27 cellular contexts compared by ENCODE assay signal in the genomic region with DNA sequence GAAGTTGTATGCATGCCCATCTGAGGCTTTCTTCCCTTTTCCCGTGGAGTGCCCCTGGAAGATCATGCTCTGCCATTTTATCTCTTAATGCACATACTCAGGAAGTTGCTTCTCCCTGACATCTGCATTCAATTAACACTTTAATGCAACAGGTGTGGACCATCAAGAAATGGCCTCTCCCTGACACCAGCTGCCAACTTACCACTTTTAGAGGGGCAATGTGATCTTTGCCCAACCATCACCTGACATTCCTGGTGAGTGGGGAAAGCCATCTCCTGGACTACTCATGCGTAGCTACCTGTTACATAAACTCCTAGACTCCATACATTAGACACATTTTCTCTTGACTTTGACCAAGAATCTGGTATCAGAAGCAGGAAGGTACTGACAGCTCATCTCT.
"Had no signal": no experiment of that assay in that cellular context is flagged by ENCODE, and none has a peak within 500 bp of the region (broad histone marks: within the 10 kb centered on the region; RNA-seq: fewer than 3 reads in every experiment).

No MANE protein-coding gene starts in this region.

- H3K27me3 ChIP-seq: ovary, right atrium auricular region, right lobe of liver, tibial nerve, uterus had no signal

- H3K36me3 ChIP-seq: left ventricle myocardium inferior, ovary, right atrium auricular region, right lobe of liver, tibial nerve, uterus had no signal

- H3K9me3 ChIP-seq: ovary, right atrium auricular region, right lobe of liver, tibial nerve, uterus had no signal

- H3K4me1 ChIP-seq: left ventricle myocardium inferior, right atrium auricular region, right lobe of liver, tibial nerve, uterus had no signal

- H3K4me1 Mint-ChIP-seq: immature natural killer cell; memory B cell; naive thymus-derived CD4-positive, alpha-beta T cell; stimulated activated memory B cell treated with anti-CD40 and anti-IgM and Interleukin-4, amounts not matched to agents 10 μg/mL and 1 μg/mL and 100 μg/mL, for 72 hours; stimulated activated naive CD8-positive, alpha-beta T cell treated with anti-CD3 and anti-CD28 coated beads, Interleukin-15, amount 100 ng/mL, for 72 hours had no signal

- DNase-seq: hypothalamus; immature natural killer cell; kidney; left colon; left ventricle myocardium inferior; midbrain; mucosa of descending colon; naive thymus-derived CD4-positive, alpha-beta T cell; ovary; right lobe of liver; stimulated activated CD4-positive, alpha-beta T cell treated with anti-CD3 and anti-CD28 coated beads, Interleukin-1b, Interleukin-23, amount 100 ng/mL, for 48 hours; stimulated activated CD4-positive, alpha-beta T cell treated with anti-CD3 and anti-CD28 coated beads, Interleukin-2, amount 100 ng/mL, for 48 hours; stimulated activated CD4-positive, alpha-beta T cell treated with anti-CD3 and anti-CD28 coated beads, Interleukin-4, amount 100 ng/mL, for 4 hours; stimulated activated CD8-positive, alpha-beta memory T cell treated with anti-CD3 and anti-CD28 coated beads, Interleukin-4, amount 100 ng/mL, for 48 hours; stimulated activated naive CD4-positive, alpha-beta T cell treated with Interleukin-2 at 50 U/mL for 16 hours; stimulated activated naive CD8-positive, alpha-beta T cell treated with anti-CD3 and anti-CD28 coated beads, Interleukin-15, amount 100 ng/mL, for 72 hours; substantia nigra; uterus had no signal

- H3K27ac Mint-ChIP-seq: immature natural killer cell; memory B cell; naive thymus-derived CD4-positive, alpha-beta T cell; natural killer cell treated with Interleukin-12 subunit alpha and Interleukin-12 subunit beta and Interleukin-15 and Interleukin-18, amount 100 ng/mL, for 72 hours; progenitor cell of endocrine pancreas; stimulated activated memory B cell treated with anti-CD40 and anti-IgM and Interleukin-4, amounts not matched to agents 10 μg/mL and 1 μg/mL and 100 μg/mL, for 72 hours; stimulated activated naive CD8-positive, alpha-beta T cell treated with anti-CD3 and anti-CD28 coated beads, Interleukin-15, amount 100 ng/mL, for 72 hours; type B pancreatic cell had no signal

- H3K4me2 ChIP-seq: smooth muscle cell had no signal

- H3K36me3 Mint-ChIP-seq: immature natural killer cell; memory B cell; stimulated activated memory B cell treated with anti-CD40 and anti-IgM and Interleukin-4, amounts not matched to agents 10 μg/mL and 1 μg/mL and 100 μg/mL, for 72 hours; type B pancreatic cell had no signal

- H3K4me3 Mint-ChIP-seq: immature natural killer cell; memory B cell; naive thymus-derived CD4-positive, alpha-beta T cell; natural killer cell treated with Interleukin-12 subunit alpha and Interleukin-12 subunit beta and Interleukin-15 and Interleukin-18, amount 100 ng/mL, for 72 hours; stimulated activated memory B cell treated with anti-CD40 and anti-IgM and Interleukin-4, amounts not matched to agents 10 μg/mL and 1 μg/mL and 100 μg/mL, for 72 hours; stimulated activated naive CD8-positive, alpha-beta T cell treated with anti-CD3 and anti-CD28 coated beads, Interleukin-15, amount 100 ng/mL, for 72 hours; type B pancreatic cell had no signal

- FAIRE-seq: islet of Langerhans, kidney had no signal

- H3K4me3 ChIP-seq: left ventricle myocardium inferior, mucosa of descending colon, ovary, right atrium auricular region, right lobe of liver, smooth muscle cell, tibial nerve, uterus had no signal

- H3K27me3 Mint-ChIP-seq: memory B cell; naive thymus-derived CD4-positive, alpha-beta T cell; natural killer cell treated with Interleukin-12 subunit alpha and Interleukin-12 subunit beta and Interleukin-15 and Interleukin-18, amount 100 ng/mL, for 72 hours; progenitor cell of endocrine pancreas; stimulated activated memory B cell treated with anti-CD40 and anti-IgM and Interleukin-4, amounts not matched to agents 10 μg/mL and 1 μg/mL and 100 μg/mL, for 72 hours; stimulated activated naive CD8-positive, alpha-beta T cell treated with anti-CD3 and anti-CD28 coated beads, Interleukin-15, amount 100 ng/mL, for 72 hours; type B pancreatic cell had no signal

- H3K27ac ChIP-seq: left ventricle myocardium inferior, ovary, right atrium auricular region, right lobe of liver, tibial nerve, uterus had no signal
